In the genomic region with DNA sequence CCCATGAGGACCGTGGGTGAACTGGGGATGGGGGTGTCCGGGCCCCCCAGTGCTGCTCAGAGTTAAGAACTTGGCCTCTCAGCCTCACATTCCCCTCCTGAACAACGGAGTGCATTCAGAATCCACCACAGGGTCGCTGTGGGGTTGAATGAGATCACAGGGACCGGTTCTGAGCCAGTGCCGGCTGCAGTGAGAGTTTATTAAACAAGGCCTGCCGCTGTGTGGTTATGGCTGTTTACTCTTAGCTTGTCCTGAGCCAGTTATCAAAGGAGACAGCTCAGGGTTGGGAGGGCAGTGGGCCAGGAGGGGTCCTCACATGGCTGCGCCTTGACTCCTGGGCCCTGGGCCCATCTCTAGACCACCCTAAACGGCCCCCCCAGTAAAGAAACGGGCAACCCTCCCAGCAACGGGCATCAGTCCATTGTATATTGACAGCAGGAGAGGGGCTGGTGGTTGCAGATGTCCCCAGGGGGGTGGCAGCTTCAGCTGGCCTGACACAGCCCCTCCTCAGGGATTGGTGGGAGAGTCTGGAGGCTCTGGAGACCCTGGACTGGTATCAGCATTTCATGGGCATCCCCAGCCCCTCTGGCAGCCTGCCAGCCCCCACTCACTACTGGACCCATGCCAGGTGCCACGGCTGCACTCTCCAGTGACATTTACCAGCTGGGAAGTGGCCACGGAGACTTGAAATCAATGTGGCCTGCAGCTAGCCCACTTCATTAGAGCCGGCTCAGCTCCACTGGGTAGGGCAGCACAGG, we compare ENCODE assay signal across 11 cellular contexts. TPM values are rescaled to one million over a fixed set of nuclear protein-coding genes. Genes with fewer than 3 reads are reported as not detected.
A peak's percentile ranks its signal among the peaks of the same experiment; 100 is the strongest.
DNase-seq lines count a peak whose midpoint lies in the region; TF ChIP-seq lines count a peak whose summit lies in the region.
"Had no signal": no experiment of that assay in that cellular context is flagged by ENCODE, and none has a peak within 500 bp of the region (broad histone marks: within the 10 kb centered on the region; RNA-seq: fewer than 3 reads in every experiment).

No MANE protein-coding gene starts in this region.

- TF ChIP-seq POLR2A in stomach (IDR thresholded peaks at IDR 0.05) (no peak), breast epithelium (IDR thresholded peaks at IDR 0.05) (no peak)

- no peak overlapping the region for H3K4me3 ChIP-seq in stomach
- no peak overlapping the region for H3K4me3 ChIP-seq in breast epithelium

- intact Hi-C loops in stomach (cut with DNase I; ENCODE audit: low total_unique reads) (no loop called here), breast epithelium (cut with DNase I; ENCODE audit: low total_unique reads) (loop anchor here (5.0 kb wide), 1 partner anchor 522 kb away; no protein-coding TSS in a partner anchor)

- no peaks in the 10 kb centered on the region for H3K9me3 ChIP-seq in stomach
- H3K9me3 ChIP-seq in breast epithelium: no peaks in the 10 kb centered on the region

- WGBS in stomach, 5 donors: 2 to 22% (median 15%) methylated on average over 12 to 14 of the region's 14 CpGs

- H3K27me3 ChIP-seq in stomach (peaks cover 0 to 85% (median 9%) of the 10 kb centered on the region in 3 donors), breast epithelium (peaks cover 0 to 19% of the 10 kb centered on the region in 2 donors)

- no peaks in the 10 kb centered on the region for H3K36me3 ChIP-seq in stomach
- no peaks in the 10 kb centered on the region for H3K36me3 ChIP-seq in breast epithelium

- no peak overlapping the region for H3K27ac ChIP-seq in stomach
- no peak overlapping the region for H3K27ac ChIP-seq in breast epithelium

- H3K4me1 ChIP-seq in stomach (peaks cover 15 to 49% (median 38%) of the 10 kb centered on the region in 4 donors), breast epithelium (no peaks in the 10 kb centered on the region)

- TF ChIP-seq CTCF in stomach (IDR thresholded peaks at IDR 0.05) (no peak), breast epithelium (IDR thresholded peaks at IDR 0.05) (no peak)

- TF ChIP-seq EP300 in stomach (IDR thresholded peaks at IDR 0.05): no peak

- DNase-seq in NCI-H2107 treated with DMSO at 0.1 percent for 48 hours (lab: John Stamatoyannopoulos, UW; ENCODE audit: unreplicated experiment) (peak; percentile 39), NCI-H2107 (lab: John Stamatoyannopoulos, UW) (no peak), OCI-M1 (lab: John Stamatoyannopoulos, UW) (peak; percentile 14), foreskin melanocyte (peak; percentile 66), stomach (peak; percentile 46), breast epithelium (ENCODE audit: low spot score in 2 of 2) (no peak), LoVo (ENCODE audit: low spot score) (no peak)
- no peak for DNase-seq in activated CD4-positive, CD25-positive, alpha-beta regulatory T cell (lab: John Stamatoyannopoulos, UW)
- DNase-seq: activated T-cell treated with anti-CD3 and anti-CD28 coated beads for 4 hours; stimulated activated naive CD4-positive, alpha-beta T cell treated with Interleukin-2 at 50 U/mL for 16 hours had no signal

RNA-seq across cellular contexts. Expression of gene CABP7, which starts 15.1 kb away (rescaled TPM):
- total RNA-seq in stomach (not detected), breast epithelium (not detected)
- polyA plus RNA-seq in stomach: under 1 TPM in 2 of 3 donors, not detected in 1; 0.12 to 0.35 TPM
- total RNA-seq: posterior vena cava had no signal

Comparison
In these comparisons a context has a peak if more than half of its experiments do, and no peak if none do; other contexts are left out.
1. DNase-seq: peak in NCI-H2107 treated with DMSO at 0.1 percent for 48 hours (single experiment), OCI-M1 (single experiment), foreskin melanocyte (single experiment) and stomach (single experiment); none in NCI-H2107 (single experiment), activated CD4-positive, CD25-positive, alpha-beta regulatory T cell (0 of 4), breast epithelium (0 of 2) and LoVo (single experiment).